Comparison of ENCODE assay signal across 17 cellular contexts in genomic region chr9:124960409-124960752, GRCh38.
"Had no signal": no experiment of that assay in that cellular context is flagged by ENCODE, and none has a peak within 500 bp of the region (broad histone marks: within the 10 kb centered on the region; RNA-seq: fewer than 3 reads in every experiment).

No MANE protein-coding gene starts in this region.

- DNase-seq: activated CD4-positive, alpha-beta T cell treated with anti-CD3 and anti-CD28 coated beads for 48 hours; activated naive CD4-positive, alpha-beta T cell treated with Interleukin-2 at 50 U/mL for 16 hours; dermis blood vessel endothelial cell; immature natural killer cell; left colon; naive thymus-derived CD4-positive, alpha-beta T cell; T1000; tibial artery; uterus had no signal

- H3K4me2 ChIP-seq: smooth muscle cell had no signal

- H3K9me3 Mint-ChIP-seq: activated T-helper 1 cell treated with anti-CD3 and anti-CD28 coated beads, Interleukin-12 subunit alpha, Interleukin-12 subunit beta, Interleukin-2, Interleukin-4 antibody, amounts not matched to agents 30 ng/mL and 10 ng/mL and 1 ng/mL, durations not matched to agents 14 hours and 24 hours and 36 hours; central memory CD8-positive, alpha-beta T cell; immature natural killer cell; naive thymus-derived CD4-positive, alpha-beta T cell had no signal

- H3K9me3 ChIP-seq: esophagus muscularis mucosa, neutrophil, tibial artery, uterus had no signal

- H3K4me3 Mint-ChIP-seq: activated T-helper 1 cell treated with anti-CD3 and anti-CD28 coated beads, Interleukin-12 subunit alpha, Interleukin-12 subunit beta, Interleukin-2, Interleukin-4 antibody, amounts not matched to agents 30 ng/mL and 10 ng/mL and 1 ng/mL, durations not matched to agents 14 hours and 24 hours and 36 hours; central memory CD8-positive, alpha-beta T cell; immature natural killer cell; naive thymus-derived CD4-positive, alpha-beta T cell had no signal

- H3K4me3 ChIP-seq: esophagus muscularis mucosa, lung, smooth muscle cell, tibial artery, uterus had no signal

- H3K27me3 ChIP-seq: esophagus muscularis mucosa, neutrophil, tibial artery, uterus had no signal

- H3K4me1 ChIP-seq: esophagus muscularis mucosa, tibial artery, uterus had no signal

- ATAC-seq: left colon; naive thymus-derived CD4-positive, alpha-beta T cell; right cardiac atrium had no signal

- H3K36me3 Mint-ChIP-seq: immature natural killer cell had no signal

- H3K27me3 Mint-ChIP-seq: central memory CD8-positive, alpha-beta T cell; naive thymus-derived CD4-positive, alpha-beta T cell; progenitor cell of endocrine pancreas had no signal

- H3K27ac ChIP-seq: esophagus muscularis mucosa, neutrophil, tibial artery, uterus had no signal

- H3K27ac Mint-ChIP-seq: activated T-helper 1 cell treated with anti-CD3 and anti-CD28 coated beads, Interleukin-12 subunit alpha, Interleukin-12 subunit beta, Interleukin-2, Interleukin-4 antibody, amounts not matched to agents 30 ng/mL and 10 ng/mL and 1 ng/mL, durations not matched to agents 14 hours and 24 hours and 36 hours; immature natural killer cell; progenitor cell of endocrine pancreas had no signal

- H3K36me3 ChIP-seq: esophagus muscularis mucosa, neutrophil, tibial artery, uterus had no signal
